ENCODE assay signal across 19 cellular contexts in the genomic region with DNA sequence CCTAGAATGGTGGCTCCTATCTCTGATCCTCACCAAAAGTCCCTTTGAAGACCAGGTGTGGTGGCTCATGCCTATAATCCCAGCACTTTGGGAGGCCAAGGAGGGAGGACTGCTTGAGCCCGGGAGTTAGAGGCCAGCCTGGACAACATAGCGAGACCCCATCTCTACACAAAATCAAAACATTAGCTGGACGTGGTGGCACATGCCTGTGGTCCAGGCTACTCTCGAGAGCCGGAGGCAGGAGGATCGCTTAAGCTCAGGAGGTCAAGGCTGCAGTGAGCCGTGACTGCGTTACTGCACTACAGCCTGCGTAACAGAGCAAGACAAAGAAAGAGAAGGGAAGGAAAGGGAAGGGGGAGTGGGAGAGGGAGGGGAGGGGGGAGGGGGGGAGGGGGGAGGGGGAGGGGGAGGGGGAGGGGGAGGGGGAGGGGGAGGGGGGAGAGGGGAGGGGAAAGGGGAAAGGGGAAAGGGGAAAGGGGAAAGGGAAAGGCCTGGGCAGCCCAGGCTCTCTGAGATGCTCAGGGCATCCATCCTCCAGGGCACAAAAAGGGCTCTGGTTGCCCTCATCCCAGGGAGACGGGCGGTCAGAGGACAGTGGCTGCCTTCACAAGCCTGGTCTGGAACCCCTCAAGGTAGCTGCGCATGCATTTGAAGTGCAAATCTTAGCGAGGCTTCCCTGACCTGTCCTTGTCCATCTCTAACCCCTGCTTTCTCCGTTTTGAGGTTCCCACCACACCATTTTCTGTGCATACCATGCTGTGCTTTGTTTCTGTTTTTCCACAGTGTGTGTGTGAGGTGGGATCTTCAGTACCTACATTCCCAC.
A peak's percentile ranks its signal among the peaks of the same experiment; 100 is the strongest.
DNase-seq lines count a peak whose midpoint lies in the region; FAIRE-seq and TF ChIP-seq lines count a peak whose summit lies in the region.
"Had no signal": no experiment of that assay in that cellular context is flagged by ENCODE, and none has a peak within 500 bp of the region (broad histone marks: within the 10 kb centered on the region; RNA-seq: fewer than 3 reads in every experiment).

No MANE protein-coding gene starts in this region.

- no peak overlapping the region for H3K9ac ChIP-seq in H1 (replicated peaks in 1 of 4; ENCODE audit: extremely low read depth in 1 of 4, low read depth in 3 of 4, low read length in 3 of 4)
- no peak overlapping the region for H3K9ac ChIP-seq in neuronal stem cell (ENCODE audit: low read depth, low read length, poor library complexity)
- H3K9ac ChIP-seq in MM.1S (ENCODE audit: low read length) = no peak overlapping the region

- H3K56ac ChIP-seq in H1 (replicated peaks; ENCODE audit: insufficient read length, low read depth, low read length) = no peak overlapping the region

- H3K4me3 ChIP-seq in PC-9 (no peak overlapping the region), H1 (ENCODE audit: extremely low read depth in 1 of 4, insufficient read depth in 2 of 4, low read depth in 3 of 4, low read length in 4 of 4) (no peak overlapping the region), neuronal stem cell (ENCODE audit: low read length in 2 of 2) (no peak overlapping the region), MM.1S (ENCODE audit: low read length) (no peak overlapping the region)
- H3K4me3 ChIP-seq: body of pancreas, sigmoid colon, testis had no signal

- peaks cover 93% of the 10 kb centered on the region for H3K4me1 Mint-ChIP-seq in Calu3 (ENCODE audit: low read depth, unreplicated experiment)
- H3K4me1 Mint-ChIP-seq: T-cell had no signal

- BruUV-seq in Calu3 (replicated peaks; lab: Mats Ljungman, UMichigan) (no TSS peak), PC-9 (replicated peaks; lab: Mats Ljungman, UMichigan) (no TSS peak)

- TF ChIP-seq POLR2A in H1 (IDR thresholded peaks at IDR 0.05; ENCODE audit: control extremely low read depth in 1 of 2, low read depth in 2 of 2, low read length in 2 of 2) = no peak

- H2BK15ac ChIP-seq in H1 (ENCODE audit: low read length) (no peak overlapping the region), neuronal stem cell (ENCODE audit: low read length) (no peak overlapping the region)

- H3K23ac ChIP-seq in H1 (ENCODE audit: insufficient read length) (no peak overlapping the region), neuronal stem cell (ENCODE audit: low read depth, low read length, poor library complexity) (peak overlapping the region; percentile 18)

- no peaks in the 10 kb centered on the region for H3K27me3 Mint-ChIP-seq in Calu3 (ENCODE audit: unreplicated experiment)
- H3K27me3 Mint-ChIP-seq: IgD-negative memory B cell had no signal

- no peak for TF ChIP-seq EP300 in H1 (IDR thresholded peaks at IDR 0.05; ENCODE audit: borderline replicate concordance in 1 of 2, low read depth in 2 of 2, low read length in 2 of 2)

- H3K79me1 ChIP-seq in H1 (ENCODE audit: low read depth, low read length) = peaks cover 3% of the 10 kb centered on the region
- no peaks in the 10 kb centered on the region for H3K79me1 ChIP-seq in neuronal stem cell (ENCODE audit: low read depth, low read length)

- H3K9me3 ChIP-seq in PC-9 (ENCODE audit: insufficient read depth, low read depth) (no peaks in the 10 kb centered on the region), H1 (ENCODE audit: insufficient read depth in 2 of 2, low read depth in 1 of 2, low read length in 1 of 2) (no peaks in the 10 kb centered on the region), neuronal stem cell (replicated peaks in 1 of 2; ENCODE audit: control insufficient read depth in 2 of 2, insufficient read depth in 1 of 2, low read depth in 1 of 2, low read length in 2 of 2) (peaks cover 0 to 2% of the 10 kb centered on the region in 2 donors), MM.1S (replicated peaks; ENCODE audit: insufficient read depth, low read length) (no peaks in the 10 kb centered on the region)
- H3K9me3 ChIP-seq: BE2C, body of pancreas, sigmoid colon, testis had no signal

- POLR2A ChIA-PET in PC-9 (lab: Charles Lee; ENCODE audit: unreplicated experiment) (interaction anchor here (0.6 to 1.7 kb wide), 3 partner anchors 11 to 90 kb away, joined by 5 to 24 read pairs (median 16); a partner anchor contains a TSS), H1 (lab: Charles Lee; ENCODE audit: partially characterized antibody) (interaction anchor here (0.5 kb wide), 1 partner anchor 277 kb away, joined by 3 read pairs; no protein-coding TSS in a partner anchor)

- H3K27me3 ChIP-seq in PC-9 (ENCODE audit: insufficient read depth, low read depth) = no peaks in the 10 kb centered on the region
- no peaks in the 10 kb centered on the region for H3K27me3 ChIP-seq in H1 (replicated peaks in 1 of 4; ENCODE audit: control insufficient read depth in 3 of 4, extremely low read depth in 1 of 4, insufficient read depth in 3 of 4, low read length in 3 of 4)
- H3K27me3 ChIP-seq in neuronal stem cell (ENCODE audit: control insufficient read depth in 3 of 3, insufficient read depth in 3 of 3, low read depth in 1 of 3, low read length in 3 of 3) = no peaks in the 10 kb centered on the region
- no peaks in the 10 kb centered on the region for H3K27me3 ChIP-seq in MM.1S (replicated peaks; ENCODE audit: insufficient read depth, low read length)
- H3K27me3 ChIP-seq: BE2C, body of pancreas, sigmoid colon, testis had no signal

- H3K23me2 ChIP-seq in H1 (ENCODE audit: low read depth, low read length) = no peaks in the 10 kb centered on the region

- H2BK120ac ChIP-seq in H1 (replicated peaks; ENCODE audit: low read depth, low read length) (no peak overlapping the region), neuronal stem cell (ENCODE audit: low read depth, low read length) (no peak overlapping the region)

- H3K27ac Mint-ChIP-seq in Calu3 (ENCODE audit: unreplicated experiment) = peak overlapping the region; percentile 93
- H3K27ac Mint-ChIP-seq: activated CD8-positive, alpha-beta memory T cell treated with anti-CD3 and anti-CD28 coated beads, Interleukin-2, amount 10 ng/mL, durations not matched to agents 7 days and 5 days; IgD-negative memory B cell; T-cell had no signal

- H4K20me1 ChIP-seq in PC-9 (ENCODE audit: insufficient read depth) = no peaks in the 10 kb centered on the region
- H4K20me1 ChIP-seq in H1 (replicated peaks in 1 of 2; ENCODE audit: control insufficient read depth in 1 of 2, insufficient read depth in 2 of 2, low read length in 2 of 2) = peaks cover 0 to 1% of the 10 kb centered on the region in 2 experiments
- no peaks in the 10 kb centered on the region for H4K20me1 ChIP-seq in MM.1S (ENCODE audit: insufficient read depth, low read length)

- TF ChIP-seq CTCF in Calu3 (IDR thresholded peaks at IDR 0.05; ENCODE audit: unreplicated experiment) (no peak), PC-9 (conservative IDR thresholded peaks at IDR 0.05) (no peak), H1 (IDR thresholded peaks at IDR 0.05; ENCODE audit: control extremely low read depth in 1 of 3, insufficient read depth in 1 of 3, low read depth in 1 of 3, low read length in 3 of 3) (no peak), MM.1S (IDR thresholded peaks at IDR 0.05; ENCODE audit: low read length) (no peak)

- no peaks in the 10 kb centered on the region for H3K9me2 ChIP-seq in PC-9 (ENCODE audit: insufficient read depth)
- no peaks in the 10 kb centered on the region for H3K9me2 ChIP-seq in MM.1S (replicated peaks; ENCODE audit: insufficient read depth, low read length)

- H4K91ac ChIP-seq in H1 (replicated peaks; ENCODE audit: insufficient read length, low read length) = no peak overlapping the region
- no peak overlapping the region for H4K91ac ChIP-seq in neuronal stem cell (ENCODE audit: low read depth, low read length, poor library complexity)

- 90% methylated on average over 12 of the region's 14 CpGs; no CpG with 5 or more reads in 1 of the 2 experiments for WGBS in H1 (ENCODE audit: extremely low coverage in 1 of 2, insufficient coverage in 1 of 2, insufficient read length in 1 of 2, insufficient replicate concordance in 2 of 2, low coverage in 1 of 2, low lambda C conversion rate in 2 of 2, missing lambda C conversion rate in 1 of 2), 2 experiments
- no CpG with 5 or more reads among the region's 14 CpGs for WGBS in neuronal stem cell (ENCODE audit: extremely low coverage in 2 of 2, insufficient read length in 2 of 2, insufficient replicate concordance in 1 of 2), 2 donors

- DNase-seq in Calu3 = no peak
- DNase-seq in PC-9 = no peak
- no peak for DNase-seq in H1 (ENCODE audit: low read depth in 1 of 2, low spot score in 2 of 2)
- DNase-seq in neuronal stem cell (ENCODE audit: low spot score) = no peak
- no peak for DNase-seq in GDM1 (lab: John Stamatoyannopoulos, UW)
- DNase-seq in retina = no peak
- DNase-seq in SHP77 treated with DMSO at 0.1 percent for 48 hours (lab: John Stamatoyannopoulos, UW) = no peak
- no peak for DNase-seq in MM.1S
- DNase-seq: activated CD8-positive, alpha-beta memory T cell treated with anti-CD3 and anti-CD28 coated beads, Interleukin-2, amount 10 ng/mL, durations not matched to agents 7 days and 5 days; activated gamma-delta T cell; BE2C; body of pancreas; kidney glomerular epithelial cell; NCI-H774; sigmoid colon; stimulated activated CD4-positive, alpha-beta T cell treated with anti-CD3 and anti-CD28 coated beads, Interleukin-2, amount 100 ng/mL, for 24 hours; T-cell; testis had no signal

- H3K79me2 ChIP-seq in PC-9 (ENCODE audit: low read depth) = peaks cover 86% of the 10 kb centered on the region
- peaks cover 3 to 45% of the 10 kb centered on the region in 2 experiments; a peak in 2 of 4 replicates for H3K79me2 ChIP-seq in H1 (ENCODE audit: control insufficient read depth in 1 of 2, insufficient read depth in 2 of 2, low read length in 2 of 2)
- H3K79me2 ChIP-seq in MM.1S (ENCODE audit: low read length) = no peaks in the 10 kb centered on the region

- H4K8ac ChIP-seq in H1 (ENCODE audit: extremely low read depth, insufficient read depth, low read length) (no peak overlapping the region), neuronal stem cell (ENCODE audit: low read depth, low read length) (no peak overlapping the region)

- peak overlapping the region; percentile 97 for H3K27ac ChIP-seq in PC-9
- H3K27ac ChIP-seq in H1 (ENCODE audit: low read depth, low read length) = no peak overlapping the region
- no peak overlapping the region for H3K27ac ChIP-seq in neuronal stem cell (replicated peaks; ENCODE audit: low read length)
- H3K27ac ChIP-seq in MM.1S (ENCODE audit: low read length) = no peak overlapping the region
- H3K27ac ChIP-seq: body of pancreas, sigmoid colon, testis had no signal

- H3K4ac ChIP-seq in H1 (replicated peaks; ENCODE audit: insufficient read length, low read depth, low read length) (no peak overlapping the region), neuronal stem cell (ENCODE audit: low read length) (no peak overlapping the region)

- no peak overlapping the region for H4K5ac ChIP-seq in H1 (ENCODE audit: insufficient read length, low read depth, low read length)

- H2BK12ac ChIP-seq in H1 (ENCODE audit: low read depth, low read length) (no peak overlapping the region), neuronal stem cell (ENCODE audit: low read length) (no peak overlapping the region)

- H3F3A ChIP-seq in PC-9 (ENCODE audit: insufficient read depth, low read depth) (peaks cover 55% of the 10 kb centered on the region), MM.1S (ENCODE audit: insufficient read depth, low read length) (no peaks in the 10 kb centered on the region)

- H3K14ac ChIP-seq in H1 (ENCODE audit: insufficient read length) = no peak overlapping the region
- no peak overlapping the region for H3K14ac ChIP-seq in neuronal stem cell (ENCODE audit: low read length)

- H2BK5ac ChIP-seq in H1 (ENCODE audit: low read depth, low read length) (peak overlapping the region; percentile 4; the same call in 1 of the 2 replicates), neuronal stem cell (ENCODE audit: low read length) (no peak overlapping the region)

- H2AFZ ChIP-seq in PC-9 (no peak overlapping the region), H1 (ENCODE audit: low read length) (no peak overlapping the region), neuronal stem cell (ENCODE audit: low read length) (no peak overlapping the region), MM.1S (ENCODE audit: low read length) (no peak overlapping the region)

- no peak for TF ChIP-seq RAD21 in H1 (IDR thresholded peaks at IDR 0.05 in 1 of 2, conservative IDR thresholded peaks at IDR 0.05 in 1 of 2; ENCODE audit: low read depth in 2 of 2, low read length in 2 of 2)

- no peaks in the 10 kb centered on the region for H3K9me3 Mint-ChIP-seq in Calu3 (ENCODE audit: low read depth, unreplicated experiment)
- H3K9me3 Mint-ChIP-seq: IgD-negative memory B cell, T-cell had no signal

- H3K36me3 Mint-ChIP-seq in Calu3 (ENCODE audit: insufficient read depth, unreplicated experiment) = peaks cover 74% of the 10 kb centered on the region
- H3K36me3 Mint-ChIP-seq: activated CD8-positive, alpha-beta memory T cell treated with anti-CD3 and anti-CD28 coated beads, Interleukin-2, amount 10 ng/mL, durations not matched to agents 7 days and 5 days; T-cell had no signal

- H3K36me3 ChIP-seq in PC-9 (ENCODE audit: low read depth) (no peaks in the 10 kb centered on the region), H1 (ENCODE audit: control insufficient read depth in 2 of 4, insufficient read depth in 4 of 4, low read length in 3 of 4) (no peaks in the 10 kb centered on the region), neuronal stem cell (replicated peaks in 1 of 2; ENCODE audit: control insufficient read depth in 2 of 2, insufficient read depth in 2 of 2, low read length in 2 of 2) (no peaks in the 10 kb centered on the region), MM.1S (replicated peaks; ENCODE audit: insufficient read depth, low read length) (no peaks in the 10 kb centered on the region)
- H3K36me3 ChIP-seq: BE2C, sigmoid colon had no signal

- H3K18ac ChIP-seq in H1 (ENCODE audit: extremely low read depth, low read length) = peak overlapping the region; percentile 42; the same call in 1 of the 2 replicates
- H3K18ac ChIP-seq in neuronal stem cell (ENCODE audit: low read length) = no peak overlapping the region

- peak overlapping the region; percentile 60 for H3K4me3 Mint-ChIP-seq in Calu3 (ENCODE audit: low read depth, unreplicated experiment)
- H3K4me3 Mint-ChIP-seq: activated CD8-positive, alpha-beta memory T cell treated with anti-CD3 and anti-CD28 coated beads, Interleukin-2, amount 10 ng/mL, durations not matched to agents 7 days and 5 days; IgD-negative memory B cell; T-cell had no signal

- intact Hi-C loops in Calu3 (cut with micrococcal nuclease; ENCODE audit: unreplicated experiment) = no loop called here
- intact Hi-C loops in PC-9 (cut with micrococcal nuclease; ENCODE audit: unreplicated experiment) = no loop called here

- no peak for FAIRE-seq in H1 (lab: Jason Lieb, UNC)

- H3K4me2 ChIP-seq in PC-9 = peak overlapping the region; percentile 67
- H3K4me2 ChIP-seq in H1 (ENCODE audit: insufficient read depth in 1 of 2, low read depth in 2 of 2, low read length in 2 of 2) = no peak overlapping the region
- no peak overlapping the region for H3K4me2 ChIP-seq in neuronal stem cell (ENCODE audit: insufficient read depth, low read length, poor library complexity, severe bottlenecking)
- no peak overlapping the region for H3K4me2 ChIP-seq in MM.1S (ENCODE audit: low read depth, low read length)

- H2AK5ac ChIP-seq in H1 (ENCODE audit: low read depth, low read length) (no peak overlapping the region), neuronal stem cell (ENCODE audit: low read depth, low read length) (no peak overlapping the region)

- H3K4me1 ChIP-seq in PC-9 (replicated peaks; ENCODE audit: insufficient read depth) = peaks cover 87% of the 10 kb centered on the region
- H3K4me1 ChIP-seq in H1 (replicated peaks in 1 of 4; ENCODE audit: control insufficient read depth in 3 of 4, insufficient read depth in 4 of 4, low read length in 3 of 4) = peaks cover 0 to 4% (median 2%) of the 10 kb centered on the region in 4 experiments; a peak in 2 of 7 replicates
- H3K4me1 ChIP-seq in neuronal stem cell (ENCODE audit: control insufficient read depth in 2 of 2, insufficient read depth in 1 of 2, low read depth in 1 of 2, low read length in 2 of 2) = no peaks in the 10 kb centered on the region
- H3K4me1 ChIP-seq in MM.1S (ENCODE audit: low read length) = no peaks in the 10 kb centered on the region
- H3K4me1 ChIP-seq: BE2C, testis had no signal

- H2BK20ac ChIP-seq in H1 (ENCODE audit: low read length) = no peak overlapping the region

- CTCF ChIA-PET in Calu3 (lab: Charles Lee) = interaction anchor here (1.3 to 2.6 kb wide), 4 partner anchors 9 to 22 kb away, joined by 3 to 18 read pairs (median 8); no protein-coding TSS in a partner anchor
- CTCF ChIA-PET in PC-9 (lab: Charles Lee) = no interaction called here
- CTCF ChIA-PET in H1 (lab: Charles Lee; ENCODE audit: partially characterized antibody) = no interaction called here
